6 cellular contexts compared by ENCODE assay signal in genomic region chr2:162729469-162729868, GRCh38.
"Had no signal": no experiment of that assay in that cellular context is flagged by ENCODE, and none has a peak within 500 bp of the region (broad histone marks: within the 10 kb centered on the region; RNA-seq: fewer than 3 reads in every experiment).

No MANE protein-coding gene starts in this region.

- H3K9ac ChIP-seq: GM23248 had no signal

- H2AFZ ChIP-seq: GM23248 had no signal

- DNase-seq: GM23248, GOT3, H9, HCEC 1CT, KG1 had no signal

- H3K4me3 ChIP-seq: GM23248 had no signal

- FAIRE-seq: HTR-8/SVneo had no signal

- H3K27ac ChIP-seq: GM23248 had no signal
